ENCODE assay signal across 1 cellular context in the genomic region with DNA sequence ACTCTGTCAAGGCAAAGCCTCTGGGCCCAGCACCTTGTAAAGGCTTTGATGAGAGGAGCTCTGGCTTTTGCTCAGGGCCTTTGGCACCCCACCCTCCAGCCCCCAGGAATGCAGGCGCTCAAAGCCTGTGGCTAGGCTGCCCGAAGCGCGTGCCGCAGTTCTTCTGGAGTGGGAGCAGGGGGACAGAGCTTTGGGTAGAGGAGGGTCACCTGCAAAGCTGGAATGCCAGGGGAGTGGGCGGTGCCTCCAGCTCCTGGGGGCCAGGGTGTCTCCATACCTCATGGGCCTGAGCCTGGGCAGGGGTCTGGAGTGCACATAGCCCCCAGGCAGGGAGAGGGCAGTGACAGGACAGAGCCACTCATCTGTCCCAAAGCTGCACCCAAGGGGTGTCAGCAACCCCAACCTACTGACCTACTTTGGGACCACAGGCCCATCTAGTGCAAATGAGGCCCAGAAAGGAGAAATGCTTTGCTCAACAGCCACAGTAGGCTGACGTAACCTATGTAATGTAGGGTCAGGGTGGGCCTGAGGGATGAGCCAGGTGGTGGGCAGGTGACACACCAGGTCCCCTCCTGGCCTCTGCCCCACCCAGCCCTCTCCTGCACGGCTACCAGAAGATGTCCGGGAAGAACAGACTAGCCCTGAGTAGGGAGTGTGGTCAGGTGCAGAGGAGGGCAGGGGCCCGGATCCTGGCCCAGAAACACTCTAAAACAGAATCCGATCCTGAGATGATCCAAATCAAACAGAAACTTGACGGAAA.
TF ChIP-seq lines count a peak whose summit lies in the region.

No MANE protein-coding gene starts in this region.

TF ChIP-seq in H1, 55 proteins besides CTCF, POLR2A, EP300 and RAD21:
- TF ChIP-seq MAFK (IDR thresholded peaks at IDR 0.05; ENCODE audit: low read depth, low read length) (no peak), TEAD4 (IDR thresholded peaks at IDR 0.05; ENCODE audit: low read depth, low read length) (peak; percentile 56)
